ENCODE assay signal across 21 cellular contexts in the genomic region with DNA sequence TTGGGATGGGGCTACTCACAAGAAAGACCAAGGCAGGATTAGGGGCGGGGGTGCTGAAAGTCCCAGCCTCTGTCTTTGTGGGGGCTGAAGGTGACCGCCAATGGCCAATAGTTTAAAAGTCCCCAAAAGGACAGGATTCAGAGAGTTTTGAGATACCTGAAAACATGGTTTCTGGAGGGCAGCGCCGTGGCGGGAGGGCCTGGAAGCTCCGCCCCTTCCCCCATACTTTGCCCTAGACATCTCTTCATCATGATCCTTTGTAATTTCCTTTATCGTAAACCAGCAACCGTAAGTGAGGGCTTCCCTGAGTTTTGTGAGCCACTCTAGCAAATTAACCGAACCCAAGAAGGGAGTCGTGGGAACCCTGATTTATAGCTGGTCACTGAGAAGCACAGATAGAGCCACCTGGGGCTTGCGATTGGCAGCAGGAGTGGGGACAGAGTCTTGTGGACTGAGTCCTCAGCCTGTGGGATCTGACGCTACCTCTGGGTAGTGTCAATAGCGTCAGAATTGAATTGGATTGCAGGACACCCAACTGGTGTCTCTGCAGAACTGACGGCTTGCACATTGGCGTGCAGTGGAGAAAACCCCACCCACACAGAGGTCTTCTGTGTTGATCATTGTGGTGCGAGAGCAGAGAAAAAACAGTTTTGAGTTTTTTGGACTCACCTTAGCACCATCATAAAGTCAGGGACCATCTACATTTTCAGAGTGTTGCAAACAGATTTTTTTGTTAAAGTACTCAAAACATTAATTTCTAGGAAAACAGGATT.
DNase-seq lines count a peak whose midpoint lies in the region; ATAC-seq and TF ChIP-seq lines count a peak whose summit lies in the region.
"Had no signal": no experiment of that assay in that cellular context is flagged by ENCODE, and none has a peak within 500 bp of the region (broad histone marks: within the 10 kb centered on the region; RNA-seq: fewer than 3 reads in every experiment).

No MANE protein-coding gene starts in this region.

- H3K36me3 ChIP-seq in gastrocnemius medialis, result no peaks in the 10 kb centered on the region

- CTCF ChIA-PET in activated CD8-positive, alpha-beta memory T cell treated with anti-CD3 and anti-CD28 coated beads, Interleukin-2, amount 10 ng/mL, durations not matched to agents 7 days and 5 days (lab: Charles Lee), result no interaction called here

- TF ChIP-seq CTCF in GM20000 (IDR thresholded peaks at IDR 0.05; ENCODE audit: extremely low read depth, missing control alignments) (no peak), gastrocnemius medialis (IDR thresholded peaks at IDR 0.05 in 4 of 5, conservative IDR thresholded peaks at IDR 0.05 in 1 of 5) (no peak)

- no peak for ATAC-seq in activated CD8-positive, alpha-beta memory T cell treated with anti-CD3 and anti-CD28 coated beads, Interleukin-2, amount 10 ng/mL, durations not matched to agents 7 days and 5 days
- ATAC-seq in activated T-helper 17 cell treated with anti-CD3 and anti-CD28 coated beads, Interleukin-2, amount 50 U/mL, for 72 hours (replicated peaks), result peak; percentile 22
- ATAC-seq in gastrocnemius medialis, result no peak
- ATAC-seq in naive thymus-derived CD8-positive, alpha-beta T cell, result no peak
- ATAC-seq: HCT116 had no signal

- no peaks in the 10 kb centered on the region for H3K4me1 ChIP-seq in gastrocnemius medialis
- H3K4me1 ChIP-seq: Caco-2 had no signal

- intact Hi-C loops in gastrocnemius medialis (cut with DNase I; ENCODE audit: low total_unique reads), result no loop called here

- POLR2A ChIA-PET in naive thymus-derived CD8-positive, alpha-beta T cell (lab: Charles Lee), result no interaction called here

- peaks cover 0 to 2% (median 0%) of the 10 kb centered on the region in 3 donors for H3K27me3 ChIP-seq in gastrocnemius medialis

- in situ Hi-C loops in gastrocnemius medialis (cut with MboI; ENCODE audit: low sequenced_read_pairs in 4 of 4), result no loop called here

- H3K27me3 Mint-ChIP-seq in activated CD8-positive, alpha-beta memory T cell treated with anti-CD3 and anti-CD28 coated beads, Interleukin-2, amount 10 ng/mL, durations not matched to agents 7 days and 5 days, result no peaks in the 10 kb centered on the region
- peaks cover 5% of the 10 kb centered on the region for H3K27me3 Mint-ChIP-seq in activated T-helper 17 cell treated with anti-CD3 and anti-CD28 coated beads, Interleukin-2, amount 50 U/mL, for 72 hours
- H3K27me3 Mint-ChIP-seq in naive thymus-derived CD8-positive, alpha-beta T cell, result peaks cover 0 to 8% (median 0%) of the 10 kb centered on the region in 5 donors
- H3K27me3 Mint-ChIP-seq: CD4-positive, alpha-beta T cell had no signal

- no peaks in the 10 kb centered on the region for H3K9me3 ChIP-seq in gastrocnemius medialis
- H3K9me3 ChIP-seq: Caco-2 had no signal

- no peak overlapping the region for H3K4me3 Mint-ChIP-seq in activated CD8-positive, alpha-beta memory T cell treated with anti-CD3 and anti-CD28 coated beads, Interleukin-2, amount 10 ng/mL, durations not matched to agents 7 days and 5 days
- peak overlapping the region; percentile 77 for H3K4me3 Mint-ChIP-seq in activated T-helper 17 cell treated with anti-CD3 and anti-CD28 coated beads, Interleukin-2, amount 50 U/mL, for 72 hours
- no peak overlapping the region for H3K4me3 Mint-ChIP-seq in naive thymus-derived CD8-positive, alpha-beta T cell

- peaks cover 29% of the 10 kb centered on the region for H3K4me1 Mint-ChIP-seq in activated CD8-positive, alpha-beta memory T cell treated with anti-CD3 and anti-CD28 coated beads, Interleukin-2, amount 10 ng/mL, durations not matched to agents 7 days and 5 days
- H3K4me1 Mint-ChIP-seq in activated T-helper 17 cell treated with anti-CD3 and anti-CD28 coated beads, Interleukin-2, amount 50 U/mL, for 72 hours, result peaks cover 26% of the 10 kb centered on the region
- peaks cover 11 to 24% (median 14%) of the 10 kb centered on the region in 4 donors for H3K4me1 Mint-ChIP-seq in naive thymus-derived CD8-positive, alpha-beta T cell

- TF ChIP-seq POLR2A in gastrocnemius medialis (IDR thresholded peaks at IDR 0.05), result no peak

- no peak overlapping the region for H3K4me3 ChIP-seq in gastrocnemius medialis
- H3K4me3 ChIP-seq: GM23248, SK-N-MC had no signal

- no peaks in the 10 kb centered on the region for H3K36me3 Mint-ChIP-seq in activated CD8-positive, alpha-beta memory T cell treated with anti-CD3 and anti-CD28 coated beads, Interleukin-2, amount 10 ng/mL, durations not matched to agents 7 days and 5 days
- no peaks in the 10 kb centered on the region for H3K36me3 Mint-ChIP-seq in activated T-helper 17 cell treated with anti-CD3 and anti-CD28 coated beads, Interleukin-2, amount 50 U/mL, for 72 hours (ENCODE audit: low read depth)
- no peaks in the 10 kb centered on the region for H3K36me3 Mint-ChIP-seq in naive thymus-derived CD8-positive, alpha-beta T cell
- H3K36me3 Mint-ChIP-seq: IgD-negative memory B cell had no signal

- H3K27ac ChIP-seq in gastrocnemius medialis, result no peak overlapping the region
- H3K27ac ChIP-seq: GM23248, SK-N-MC had no signal

- H3K27ac Mint-ChIP-seq in activated CD8-positive, alpha-beta memory T cell treated with anti-CD3 and anti-CD28 coated beads, Interleukin-2, amount 10 ng/mL, durations not matched to agents 7 days and 5 days, result no peak overlapping the region
- H3K27ac Mint-ChIP-seq in activated T-helper 17 cell treated with anti-CD3 and anti-CD28 coated beads, Interleukin-2, amount 50 U/mL, for 72 hours, result peak overlapping the region; percentile 60
- no peak overlapping the region for H3K27ac Mint-ChIP-seq in naive thymus-derived CD8-positive, alpha-beta T cell
- H3K27ac Mint-ChIP-seq: CD4-positive, alpha-beta T cell; IgD-negative memory B cell had no signal

- peak; percentile 39 for DNase-seq in activated CD8-positive, alpha-beta memory T cell treated with anti-CD3 and anti-CD28 coated beads, Interleukin-2, amount 10 ng/mL, durations not matched to agents 7 days and 5 days
- DNase-seq in activated CD8-positive, alpha-beta memory T cell treated with anti-CD3 and anti-CD28 coated beads, Interleukin-2, amount 50 U/mL, for 4 hours, result no peak
- DNase-seq in GM20000 (ENCODE audit: low spot score) (peak; percentile 54), gastrocnemius medialis (no peak), mesenteric fat pad (ENCODE audit: low spot score) (no peak)
- DNase-seq in naive thymus-derived CD8-positive, alpha-beta T cell, result no peak
- DNase-seq: Caco-2, DMS153, GF-D8, GM23248, NCI-H1092 treated with DMSO at 0.1 percent for 48 hours, NCI-H1694, NCI-H2081 treated with DMSO at 0.1 percent for 48 hours, NCI-H748 treated with DMSO at 0.1 percent for 48 hours, OCI-M1, Right ventricle myocardium superior had no signal

- H3K9me3 Mint-ChIP-seq in activated CD8-positive, alpha-beta memory T cell treated with anti-CD3 and anti-CD28 coated beads, Interleukin-2, amount 10 ng/mL, durations not matched to agents 7 days and 5 days (ENCODE audit: low read depth), result no peaks in the 10 kb centered on the region
- no peaks in the 10 kb centered on the region for H3K9me3 Mint-ChIP-seq in activated T-helper 17 cell treated with anti-CD3 and anti-CD28 coated beads, Interleukin-2, amount 50 U/mL, for 72 hours
- H3K9me3 Mint-ChIP-seq in naive thymus-derived CD8-positive, alpha-beta T cell, result no peaks in the 10 kb centered on the region
- H3K9me3 Mint-ChIP-seq: CD4-positive, alpha-beta T cell; IgD-negative memory B cell had no signal

Comparison
In these comparisons a context has a peak if more than half of its experiments do, and no peak if none do; other contexts are left out.
1. DNase-seq: peak in activated CD8-positive, alpha-beta memory T cell treated with anti-CD3 and anti-CD28 coated beads, Interleukin-2, amount 10 ng/mL, durations not matched to agents 7 days and 5 days (single experiment) and GM20000 (single experiment); none in activated CD8-positive, alpha-beta memory T cell treated with anti-CD3 and anti-CD28 coated beads, Interleukin-2, amount 50 U/mL, for 4 hours (single experiment), gastrocnemius medialis (0 of 2), mesenteric fat pad (single experiment) and naive thymus-derived CD8-positive, alpha-beta T cell (0 of 10).